17 cellular contexts compared by ENCODE assay signal in genomic region chr22:45948081-45948648, GRCh38. TPM values are rescaled to one million over a fixed set of nuclear protein-coding genes. Genes with fewer than 3 reads are reported as not detected.
DNase-seq lines count a peak whose midpoint lies in the region; ATAC-seq, FAIRE-seq and TF ChIP-seq lines count a peak whose summit lies in the region.
"Had no signal": no experiment of that assay in that cellular context is flagged by ENCODE, and none has a peak within 500 bp of the region (broad histone marks: within the 10 kb centered on the region; RNA-seq: fewer than 3 reads in every experiment).

No MANE protein-coding gene starts in this region.

- H2BK120ac ChIP-seq in H1 (replicated peaks; ENCODE audit: low read depth, low read length), result no peak overlapping the region

- no peaks in the 10 kb centered on the region for H3K36me3 ChIP-seq in BLaER1 treated with 17β-estradiol and CSF1 and Interleukin-3, amounts not matched to agents 10 nM and 100 nM
- H3K36me3 ChIP-seq in H1 (ENCODE audit: control insufficient read depth in 2 of 4, insufficient read depth in 4 of 4, low read length in 3 of 4), result no peaks in the 10 kb centered on the region
- H3K36me3 ChIP-seq: brain microvascular endothelial cell, suprapubic skin had no signal

- POLR2A ChIA-PET in H1 (lab: Charles Lee; ENCODE audit: partially characterized antibody), result interaction anchor here (1.2 kb wide), 1 partner anchor 14 kb away, joined by 4 read pairs; no protein-coding TSS in a partner anchor

- ATAC-seq in HG02870 (IDR thresholded peaks at IDR 0.05; ENCODE audit: unreplicated experiment) (no peak), HG02763 (IDR thresholded peaks at IDR 0.05; ENCODE audit: unreplicated experiment) (no peak)
- ATAC-seq: activated naive CD4-positive, alpha-beta T cell treated with anti-CD3 and anti-CD28 coated beads, Interleukin-2, amount 50 U/mL, for 72 hours had no signal

- H2BK15ac ChIP-seq in H1 (ENCODE audit: low read length), result no peak overlapping the region

- H4K8ac ChIP-seq in H1 (ENCODE audit: extremely low read depth, insufficient read depth, low read length), result peak overlapping the region; percentile 77; the same call in 1 of the 2 replicates

- H4K91ac ChIP-seq in H1 (replicated peaks; ENCODE audit: insufficient read length, low read length), result no peak overlapping the region

- H2AFZ ChIP-seq in H1 (ENCODE audit: low read length), result no peak overlapping the region

- H3K23me2 ChIP-seq in H1 (ENCODE audit: low read depth, low read length), result no peaks in the 10 kb centered on the region

- H3K9me3 ChIP-seq in BLaER1 treated with 17β-estradiol and CSF1 and Interleukin-3, amounts not matched to agents 10 nM and 100 nM (replicated peaks in 1 of 11), result no peaks in the 10 kb centered on the region
- H3K9me3 ChIP-seq in H1 (ENCODE audit: insufficient read depth in 2 of 2, low read depth in 1 of 2, low read length in 1 of 2), result no peaks in the 10 kb centered on the region
- H3K9me3 ChIP-seq: suprapubic skin had no signal

- no peak overlapping the region for H2BK12ac ChIP-seq in H1 (ENCODE audit: low read depth, low read length)

- TF ChIP-seq CTCF in H1 (IDR thresholded peaks at IDR 0.05; ENCODE audit: control extremely low read depth in 1 of 3, insufficient read depth in 1 of 3, low read depth in 1 of 3, low read length in 3 of 3) (no peak), osteocyte (IDR thresholded peaks at IDR 0.05) (no peak)

- peak overlapping the region in 2 of 11 experiments; percentile 20 to 33; a peak in 3 of 22 replicates for H3K27ac ChIP-seq in BLaER1 treated with 17β-estradiol and CSF1 and Interleukin-3, amounts not matched to agents 10 nM and 100 nM
- H3K27ac ChIP-seq in H1 (ENCODE audit: low read depth, low read length), result no peak overlapping the region
- H3K27ac ChIP-seq: brain microvascular endothelial cell, suprapubic skin had no signal

- H4K20me1 ChIP-seq in BLaER1 treated with 17β-estradiol and CSF1 and Interleukin-3, amounts not matched to agents 10 nM and 100 nM, result peaks cover 0 to 58% (median 36%) of the 10 kb centered on the region in 11 experiments; a peak in 18 of 22 replicates
- H4K20me1 ChIP-seq in H1 (replicated peaks in 1 of 2; ENCODE audit: control insufficient read depth in 1 of 2, insufficient read depth in 2 of 2, low read length in 2 of 2), result no peaks in the 10 kb centered on the region

- TF ChIP-seq EP300 in Ishikawa (IDR thresholded peaks at IDR 0.05; ENCODE audit: borderline replicate concordance) (no peak), H1 (IDR thresholded peaks at IDR 0.05; ENCODE audit: borderline replicate concordance in 1 of 2, low read depth in 2 of 2, low read length in 2 of 2) (no peak)

- no peaks in the 10 kb centered on the region for H3K79me1 ChIP-seq in H1 (ENCODE audit: low read depth, low read length)

- no peak for FAIRE-seq in H1 (lab: Jason Lieb, UNC)

- H4K5ac ChIP-seq in H1 (ENCODE audit: insufficient read length, low read depth, low read length), result no peak overlapping the region

- H3K4me2 ChIP-seq in BLaER1 treated with 17β-estradiol and CSF1 and Interleukin-3, amounts not matched to agents 10 nM and 100 nM, result peak overlapping the region; percentile 41 to 96 (median 84)
- no peak overlapping the region for H3K4me2 ChIP-seq in H1 (ENCODE audit: insufficient read depth in 1 of 2, low read depth in 2 of 2, low read length in 2 of 2)

- H3K56ac ChIP-seq in H1 (replicated peaks; ENCODE audit: insufficient read length, low read depth, low read length), result no peak overlapping the region

- 91% methylated on average over 21 of the region's 21 CpGs; no CpG with 5 or more reads in 1 of the 2 experiments for WGBS in H1 (ENCODE audit: extremely low coverage in 1 of 2, insufficient coverage in 1 of 2, insufficient read length in 1 of 2, insufficient replicate concordance in 2 of 2, low coverage in 1 of 2, low lambda C conversion rate in 2 of 2, missing lambda C conversion rate in 1 of 2), 2 experiments

- H3K9me3 Mint-ChIP-seq in osteocyte (ENCODE audit: unreplicated experiment), result no peaks in the 10 kb centered on the region
- H3K9me3 Mint-ChIP-seq: activated naive CD4-positive, alpha-beta T cell treated with anti-CD3 and anti-CD28 coated beads, Interleukin-2, amount 50 U/mL, for 72 hours had no signal

- peaks cover 25 to 62% (median 54%) of the 10 kb centered on the region in 10 experiments for H3K4me1 ChIP-seq in BLaER1 treated with 17β-estradiol and CSF1 and Interleukin-3, amounts not matched to agents 10 nM and 100 nM
- H3K4me1 ChIP-seq in H1 (replicated peaks in 1 of 4; ENCODE audit: control insufficient read depth in 3 of 4, insufficient read depth in 4 of 4, low read length in 3 of 4), result peaks cover 0 to 9% (median 3%) of the 10 kb centered on the region in 4 experiments; a peak in 4 of 7 replicates

- H2BK5ac ChIP-seq in H1 (ENCODE audit: low read depth, low read length), result no peak overlapping the region

- H3K23ac ChIP-seq in H1 (ENCODE audit: insufficient read length), result no peak overlapping the region

- TF ChIP-seq POLR2A in H1 (IDR thresholded peaks at IDR 0.05; ENCODE audit: control extremely low read depth in 1 of 2, low read depth in 2 of 2, low read length in 2 of 2), result no peak

- H3K36me3 Mint-ChIP-seq in osteocyte (ENCODE audit: unreplicated experiment), result no peaks in the 10 kb centered on the region
- H3K36me3 Mint-ChIP-seq: activated naive CD4-positive, alpha-beta T cell treated with anti-CD3 and anti-CD28 coated beads, Interleukin-2, amount 50 U/mL, for 72 hours had no signal

- no peaks in the 10 kb centered on the region for H3K79me2 ChIP-seq in H1 (ENCODE audit: control insufficient read depth in 1 of 2, insufficient read depth in 2 of 2, low read length in 2 of 2)

- peaks cover 26% of the 10 kb centered on the region for H3K4me1 Mint-ChIP-seq in osteocyte (ENCODE audit: unreplicated experiment)

- H3K4me3 Mint-ChIP-seq in osteocyte (ENCODE audit: unreplicated experiment), result no peak overlapping the region

- peaks cover 17 to 55% (median 30%) of the 10 kb centered on the region in 11 experiments for H3K27me3 ChIP-seq in BLaER1 treated with 17β-estradiol and CSF1 and Interleukin-3, amounts not matched to agents 10 nM and 100 nM
- no peaks in the 10 kb centered on the region for H3K27me3 ChIP-seq in H1 (replicated peaks in 1 of 4; ENCODE audit: control insufficient read depth in 3 of 4, extremely low read depth in 1 of 4, insufficient read depth in 3 of 4, low read length in 3 of 4)
- H3K27me3 ChIP-seq: brain microvascular endothelial cell had no signal

- peak overlapping the region in 3 of 11 experiments; percentile 0 to 38 (median 9); a peak in 4 of 22 replicates for H3K9ac ChIP-seq in BLaER1 treated with 17β-estradiol and CSF1 and Interleukin-3, amounts not matched to agents 10 nM and 100 nM
- H3K9ac ChIP-seq in H1 (replicated peaks in 1 of 4; ENCODE audit: extremely low read depth in 1 of 4, low read depth in 3 of 4, low read length in 3 of 4), result no peak overlapping the region

- H3K14ac ChIP-seq in H1 (ENCODE audit: insufficient read length), result no peak overlapping the region

- DNase-seq in NCI-H345 treated with DMSO at 0.1 percent for 48 hours (lab: John Stamatoyannopoulos, UW; ENCODE audit: unreplicated experiment), result peak; percentile 56
- no peak for DNase-seq in H1 (ENCODE audit: low read depth in 1 of 2, low spot score in 2 of 2)
- DNase-seq in osteocyte (ENCODE audit: extremely low spot score, unreplicated experiment), result no peak
- DNase-seq in activated CD8-positive, alpha-beta memory T cell treated with anti-CD3 and anti-CD28 coated beads, Interleukin-2, amount 50 U/mL, for 48 hours, result no peak
- DNase-seq: activated CD4-positive, alpha-beta T cell treated with anti-CD3 and anti-CD28 coated beads, Interleukin-2, amount 50 U/mL, for 1 hour; activated T-cell treated with anti-CD3 and anti-CD28 coated beads, Interleukin-2, amount 50 U/mL, for 1 hour; brain microvascular endothelial cell; H7; mesendoderm; retina had no signal

- TF ChIP-seq RAD21 in Ishikawa (IDR thresholded peaks at IDR 0.05; ENCODE audit: low read depth) (no peak), H1 (IDR thresholded peaks at IDR 0.05 in 1 of 2, conservative IDR thresholded peaks at IDR 0.05 in 1 of 2; ENCODE audit: low read depth in 2 of 2, low read length in 2 of 2) (no peak; a peak in 1 of 4 replicates)

- no peak overlapping the region for H3K27ac Mint-ChIP-seq in osteocyte (ENCODE audit: unreplicated experiment)
- H3K27ac Mint-ChIP-seq: activated naive CD4-positive, alpha-beta T cell treated with anti-CD3 and anti-CD28 coated beads, Interleukin-2, amount 50 U/mL, for 72 hours had no signal

- no peak overlapping the region for H2AK5ac ChIP-seq in H1 (ENCODE audit: low read depth, low read length)

- H3K18ac ChIP-seq in H1 (ENCODE audit: extremely low read depth, low read length), result no peak overlapping the region

- H3K4ac ChIP-seq in H1 (replicated peaks; ENCODE audit: insufficient read length, low read depth, low read length), result no peak overlapping the region

- H3K4me3 ChIP-seq in BLaER1 treated with 17β-estradiol and CSF1 and Interleukin-3, amounts not matched to agents 10 nM and 100 nM, result peak overlapping the region in 1 of 10 experiments; percentile 15; a peak in 1 of 20 replicates
- H3K4me3 ChIP-seq in H1 (ENCODE audit: extremely low read depth in 1 of 4, insufficient read depth in 2 of 4, low read depth in 3 of 4, low read length in 4 of 4), result no peak overlapping the region
- H3K4me3 ChIP-seq: suprapubic skin had no signal

- H3K27me3 Mint-ChIP-seq in osteocyte (ENCODE audit: unreplicated experiment), result no peaks in the 10 kb centered on the region

- H2BK20ac ChIP-seq in H1 (ENCODE audit: low read length), result no peak overlapping the region

- CTCF ChIA-PET in H1 (lab: Charles Lee; ENCODE audit: partially characterized antibody), result interaction anchor here (0.6 to 1.9 kb wide), 8 partner anchors 11 to 359 kb away, joined by 3 to 6 read pairs (median 4); no protein-coding TSS in a partner anchor

TF ChIP-seq in Ishikawa, 13 proteins besides CTCF, POLR2A, EP300 and RAD21 (continues in another document):
- TF ChIP-seq ZBTB7A (IDR thresholded peaks at IDR 0.05; ENCODE audit: low read depth) (no peak), CREB1 (IDR thresholded peaks at IDR 0.05; ENCODE audit: low read depth) (no peak), FOXM1 (IDR thresholded peaks at IDR 0.05; ENCODE audit: borderline replicate concordance, low read depth) (no peak)

TF ChIP-seq in H1, 55 proteins besides CTCF, POLR2A, EP300 and RAD21 (continues in another document):
- TF ChIP-seq CHD2 (IDR thresholded peaks at IDR 0.05; ENCODE audit: low read length) (no peak), TCF12 (IDR thresholded peaks at IDR 0.05; ENCODE audit: low read depth, low read length) (no peak), CREB1 (IDR thresholded peaks at IDR 0.05) (no peak)

RNA-seq across cellular contexts. Expression of gene WNT7B, which starts 28.8 kb away (rescaled TPM):
- total RNA-seq in H1 (2021; fragmentation: NEBNext Ultra II Directional; extraction: Animal tissue kit (Norgen Biotek cat#: 25700)), result 0.13 and 0.24 TPM in 2 replicates
- 0.14 and 0.24 TPM in 2 replicates for polyA plus RNA-seq in H1 (2011; rRNA removed)
- 0.12 TPM for polyA plus RNA-seq in H1 (2011; cell fraction: cytosol; rRNA removed)
- polyA plus RNA-seq in H1 (2011; cell fraction: nucleus; rRNA removed), result 0.27 TPM
- polyA plus RNA-seq in H1 (2012, experiment 1 of 2), result 0.14 to 0.46 TPM (median 0.23 TPM) in 4 replicates
- polyA plus RNA-seq in H1 (2012, experiment 2 of 2), result 0.29 TPM
- polyA plus RNA-seq in H1 (2013, experiment 1 of 2), result 0.08 TPM
- polyA plus RNA-seq in H1 (2013, experiment 2 of 2), result 0.13 TPM
- polyA minus RNA-seq in H1 (2011; rRNA and poly(A)+ RNA removed), result 0.16 and 0.17 TPM in 2 replicates
- polyA minus RNA-seq in H1 (2011; cell fraction: cytosol; rRNA and poly(A)+ RNA removed), result not detected
- polyA minus RNA-seq in H1 (2011; cell fraction: nucleus; rRNA and poly(A)+ RNA removed), result 0.30 TPM
- total RNA-seq in osteocyte, result 2.3 and 2.7 TPM in 2 replicates
- total RNA-seq: dermis microvascular lymphatic vessel endothelial cell had no signal

Comparison
In these comparisons a context has a peak if more than half of its experiments do, and no peak if none do; other contexts are left out.
1. H3K4me2 ChIP-seq: peak in BLaER1 treated with 17β-estradiol and CSF1 and Interleukin-3, amounts not matched to agents 10 nM and 100 nM (11 of 11); none in H1 (0 of 2).